18 cellular contexts compared by ENCODE assay signal in genomic region chr5:153711755-153712154, GRCh38.
DNase-seq lines count a peak whose midpoint lies in the region; ATAC-seq, FAIRE-seq and TF ChIP-seq lines count a peak whose summit lies in the region.
"Had no signal": no experiment of that assay in that cellular context is flagged by ENCODE, and none has a peak within 500 bp of the region (broad histone marks: within the 10 kb centered on the region; RNA-seq: fewer than 3 reads in every experiment).

No MANE protein-coding gene starts in this region.

- TF ChIP-seq CTCF in SK-N-SH (IDR thresholded peaks at IDR 0.05) (0 out of 2 replicates have a peak, but pooled peaks have one; percentile 27), OCI-LY1 (IDR thresholded peaks at IDR 0.05; ENCODE audit: low read length) (peak; percentile 31), H1 (IDR thresholded peaks at IDR 0.05; ENCODE audit: control extremely low read depth in 1 of 3, insufficient read depth in 1 of 3, low read depth in 1 of 3, low read length in 3 of 3) (no peak), retinal pigment epithelial cell (conservative IDR thresholded peaks at IDR 0.05; ENCODE audit: low read depth, low read length) (peak; percentile 31), Caco-2 (IDR thresholded peaks at IDR 0.05; ENCODE audit: insufficient read depth in 1 of 2, low read depth in 1 of 2, low read length in 1 of 2, severe bottlenecking in 1 of 2, unreplicated experiment in 1 of 2) (no peak)

- no peak overlapping the region for H2BK15ac ChIP-seq in H1 (ENCODE audit: low read length)

- ATAC-seq in SK-N-SH treated with all-trans-retinoic acid at 6 μM for 48 hours (no peak), GM21723 (IDR thresholded peaks at IDR 0.05; ENCODE audit: unreplicated experiment) (no peak)
- ATAC-seq in stimulated activated effector memory CD8-positive, alpha-beta T cell treated with anti-CD3 and anti-CD28 coated beads, Interleukin-12 subunit alpha, Interleukin-12 subunit beta, amount 100 ng/mL, for 72 hours: no peak
- ATAC-seq: A549; activated naive CD4-positive, alpha-beta T cell treated with anti-CD3 and anti-CD28 coated beads, Interleukin-2, amount 50 U/mL, for 72 hours; mucosa of descending colon; stimulated activated naive B cell treated with anti-CD40 and anti-IgM and Interleukin-4, amounts not matched to agents 10 μg/mL and 1 μg/mL and 100 μg/mL, for 72 hours had no signal

- H3K23ac ChIP-seq in H1 (ENCODE audit: insufficient read length): no peak overlapping the region

- H3K9me2 ChIP-seq in SK-N-SH: no peaks in the 10 kb centered on the region
- no peaks in the 10 kb centered on the region for H3K9me2 ChIP-seq in OCI-LY1 (ENCODE audit: low read depth, low read length)

- no peak overlapping the region for H3K27ac ChIP-seq in SK-N-SH (ENCODE audit: low read depth in 2 of 2, low read length in 1 of 2)
- no peak overlapping the region for H3K27ac ChIP-seq in OCI-LY1 (ENCODE audit: low read depth, low read length, poor library complexity, severe bottlenecking)
- H3K27ac ChIP-seq in H1 (ENCODE audit: low read depth, low read length): no peak overlapping the region
- H3K27ac ChIP-seq: A549, transverse colon had no signal

- H3K79me1 ChIP-seq in H1 (ENCODE audit: low read depth, low read length): no peaks in the 10 kb centered on the region

- FAIRE-seq in H1 (lab: Jason Lieb, UNC): no peak
- FAIRE-seq: A549 had no signal

- no peak for TF ChIP-seq POLR2A in H1 (IDR thresholded peaks at IDR 0.05; ENCODE audit: control extremely low read depth in 1 of 2, low read depth in 2 of 2, low read length in 2 of 2)

- 63% methylated on average over 4 of the region's 4 CpGs for WGBS in SK-N-SH (ENCODE audit: low lambda C conversion rate)
- 85% methylated on average over 4 of the region's 4 CpGs; no CpG with 5 or more reads in 1 of the 2 experiments for WGBS in H1 (ENCODE audit: extremely low coverage in 1 of 2, insufficient coverage in 1 of 2, insufficient read length in 1 of 2, insufficient replicate concordance in 2 of 2, low coverage in 1 of 2, low lambda C conversion rate in 2 of 2, missing lambda C conversion rate in 1 of 2), 2 experiments

- no peak overlapping the region for H2BK120ac ChIP-seq in H1 (replicated peaks; ENCODE audit: low read depth, low read length)

- H3K9me3 ChIP-seq in SK-N-SH (no peaks in the 10 kb centered on the region), OCI-LY1 (ENCODE audit: low read length) (no peaks in the 10 kb centered on the region), H1 (ENCODE audit: insufficient read depth in 2 of 2, low read depth in 1 of 2, low read length in 1 of 2) (no peaks in the 10 kb centered on the region), Caco-2 (no peaks in the 10 kb centered on the region)
- H3K9me3 ChIP-seq: A549, mucosa of descending colon, transverse colon had no signal

- H3K27me3 Mint-ChIP-seq in Caco-2 (ENCODE audit: insufficient read depth, unreplicated experiment): peaks cover 7% of the 10 kb centered on the region
- H3K27me3 Mint-ChIP-seq: stimulated activated naive B cell treated with anti-CD40 and anti-IgM and Interleukin-4, amounts not matched to agents 10 μg/mL and 1 μg/mL and 100 μg/mL, for 72 hours had no signal

- H3K4me2 ChIP-seq in SK-N-SH (no peak overlapping the region), OCI-LY1 (ENCODE audit: low read length) (no peak overlapping the region), H1 (ENCODE audit: insufficient read depth in 1 of 2, low read depth in 2 of 2, low read length in 2 of 2) (no peak overlapping the region)
- H3K4me2 ChIP-seq: A549 had no signal

- no peak overlapping the region for H4K8ac ChIP-seq in H1 (ENCODE audit: extremely low read depth, insufficient read depth, low read length)

- no peaks in the 10 kb centered on the region for H3K4me1 Mint-ChIP-seq in Caco-2 (ENCODE audit: low read depth, unreplicated experiment)
- no peaks in the 10 kb centered on the region for H3K4me1 Mint-ChIP-seq in stimulated activated effector memory CD8-positive, alpha-beta T cell treated with anti-CD3 and anti-CD28 coated beads, Interleukin-12 subunit alpha, Interleukin-12 subunit beta, amount 100 ng/mL, for 72 hours
- H3K4me1 Mint-ChIP-seq: central memory CD8-positive, alpha-beta T cell; stimulated activated naive B cell treated with anti-CD40 and anti-IgM and Interleukin-4, amounts not matched to agents 10 μg/mL and 1 μg/mL and 100 μg/mL, for 72 hours had no signal

- intact Hi-C loops in Caco-2 (cut with micrococcal nuclease; ENCODE audit: unreplicated experiment): loop anchor here (10.0 kb wide), 1 partner anchor 253 kb away; no protein-coding TSS in a partner anchor

- POLR2A ChIA-PET in SK-N-SH (lab: Yijun Ruan, JAX) (no interaction called here), H1 (lab: Charles Lee; ENCODE audit: partially characterized antibody) (no interaction called here), Caco-2 (lab: Charles Lee) (no interaction called here)

- H3K36me3 ChIP-seq in SK-N-SH (replicated peaks in 1 of 2; ENCODE audit: control insufficient read depth in 1 of 2, insufficient read depth in 2 of 2, low read length in 1 of 2) (no peaks in the 10 kb centered on the region), OCI-LY1 (ENCODE audit: insufficient read depth, low read length) (no peaks in the 10 kb centered on the region), H1 (ENCODE audit: control insufficient read depth in 2 of 4, insufficient read depth in 4 of 4, low read length in 3 of 4) (no peaks in the 10 kb centered on the region), Caco-2 (ENCODE audit: control insufficient read depth, insufficient read depth, low read length) (no peaks in the 10 kb centered on the region)
- H3K36me3 ChIP-seq: transverse colon had no signal

- H3K4me1 ChIP-seq in SK-N-SH (ENCODE audit: control insufficient read depth in 1 of 2, insufficient read depth in 2 of 2, low read depth in 1 of 2, low read length in 1 of 2) (no peaks in the 10 kb centered on the region; a peak in 1 of 4 replicates), OCI-LY1 (ENCODE audit: insufficient read depth, low read length, severe bottlenecking) (no peaks in the 10 kb centered on the region), H1 (replicated peaks in 1 of 4; ENCODE audit: control insufficient read depth in 3 of 4, insufficient read depth in 4 of 4, low read length in 3 of 4) (no peaks in the 10 kb centered on the region), Caco-2 (no peaks in the 10 kb centered on the region)
- H3K4me1 ChIP-seq: A549, transverse colon had no signal

- H2AK5ac ChIP-seq in H1 (ENCODE audit: low read depth, low read length): no peak overlapping the region

- H3K14ac ChIP-seq in H1 (ENCODE audit: insufficient read length): no peak overlapping the region

- no peak overlapping the region for H3K18ac ChIP-seq in H1 (ENCODE audit: extremely low read depth, low read length)

- H2BK5ac ChIP-seq in H1 (ENCODE audit: low read depth, low read length): no peak overlapping the region

- TF ChIP-seq RAD21 in SK-N-SH (IDR thresholded peaks at IDR 0.05; ENCODE audit: low read length) (0 out of 2 replicates have a peak, but pooled peaks have one; percentile 4), H1 (IDR thresholded peaks at IDR 0.05 in 1 of 2, conservative IDR thresholded peaks at IDR 0.05 in 1 of 2; ENCODE audit: low read depth in 2 of 2, low read length in 2 of 2) (peak; percentile 4 to 23; a peak in 2 of 4 replicates)

- DNase-seq in SK-N-SH (no peak), H1 (ENCODE audit: low read depth in 1 of 2, low spot score in 2 of 2) (no peak), retinal pigment epithelial cell (ENCODE audit: low read depth) (no peak), Caco-2 (no peak)
- DNase-seq in stimulated activated effector memory CD8-positive, alpha-beta T cell treated with anti-CD3 and anti-CD28 coated beads, Interleukin-12 subunit alpha, Interleukin-12 subunit beta, amount 100 ng/mL, for 72 hours (ENCODE audit: low spot score in 2 of 2): no peak
- DNase-seq: activated CD4-positive, alpha-beta T cell treated with anti-CD3 and anti-CD28 coated beads for 48 hours; GF-D8; head of caudate nucleus; mucosa of descending colon; NCI-H1417; stimulated activated naive B cell treated with anti-CD40 and anti-IgM and Interleukin-4, amounts not matched to agents 10 μg/mL and 1 μg/mL and 100 μg/mL, for 72 hours; transverse colon had no signal

- H3K56ac ChIP-seq in H1 (replicated peaks; ENCODE audit: insufficient read length, low read depth, low read length): no peak overlapping the region

- H3K79me2 ChIP-seq in SK-N-SH (ENCODE audit: insufficient read depth) (no peaks in the 10 kb centered on the region), OCI-LY1 (ENCODE audit: insufficient read depth, low read length) (no peaks in the 10 kb centered on the region), H1 (ENCODE audit: control insufficient read depth in 1 of 2, insufficient read depth in 2 of 2, low read length in 2 of 2) (no peaks in the 10 kb centered on the region)

- no peak overlapping the region for H3K4me3 Mint-ChIP-seq in Caco-2 (ENCODE audit: unreplicated experiment)
- no peak overlapping the region for H3K4me3 Mint-ChIP-seq in stimulated activated effector memory CD8-positive, alpha-beta T cell treated with anti-CD3 and anti-CD28 coated beads, Interleukin-12 subunit alpha, Interleukin-12 subunit beta, amount 100 ng/mL, for 72 hours
- H3K4me3 Mint-ChIP-seq: central memory CD8-positive, alpha-beta T cell; stimulated activated naive B cell treated with anti-CD40 and anti-IgM and Interleukin-4, amounts not matched to agents 10 μg/mL and 1 μg/mL and 100 μg/mL, for 72 hours had no signal

- H3K27me3 ChIP-seq in SK-N-SH (ENCODE audit: insufficient read depth) (no peaks in the 10 kb centered on the region), OCI-LY1 (ENCODE audit: insufficient read depth, low read length) (no peaks in the 10 kb centered on the region), H1 (replicated peaks in 1 of 4; ENCODE audit: control insufficient read depth in 3 of 4, extremely low read depth in 1 of 4, insufficient read depth in 3 of 4, low read length in 3 of 4) (no peaks in the 10 kb centered on the region), Caco-2 (replicated peaks; ENCODE audit: control insufficient read depth, insufficient read depth, low read length) (no peaks in the 10 kb centered on the region)
- H3K27me3 ChIP-seq: transverse colon had no signal

- H3K4ac ChIP-seq in H1 (replicated peaks; ENCODE audit: insufficient read length, low read depth, low read length): no peak overlapping the region

- H2AFZ ChIP-seq in SK-N-SH (ENCODE audit: low read depth) (no peak overlapping the region), OCI-LY1 (ENCODE audit: low read length) (no peak overlapping the region), H1 (ENCODE audit: low read length) (no peak overlapping the region)

- CTCF ChIA-PET in SK-N-SH (lab: Yijun Ruan, JAX): interaction anchor here (1.4 kb wide), 1 partner anchor 220 kb away, joined by 4 read pairs; no protein-coding TSS in a partner anchor
- CTCF ChIA-PET in H1 (lab: Charles Lee; ENCODE audit: partially characterized antibody): interaction anchor here (1.0 to 2.1 kb wide), 7 partner anchors 13 to 315 kb away, joined by 3 to 6 read pairs (median 4); no protein-coding TSS in a partner anchor
- CTCF ChIA-PET in Caco-2 (lab: Charles Lee): no interaction called here

- no peaks in the 10 kb centered on the region for H3K36me3 Mint-ChIP-seq in Caco-2 (ENCODE audit: insufficient read depth, unreplicated experiment)
- H3K36me3 Mint-ChIP-seq in stimulated activated effector memory CD8-positive, alpha-beta T cell treated with anti-CD3 and anti-CD28 coated beads, Interleukin-12 subunit alpha, Interleukin-12 subunit beta, amount 100 ng/mL, for 72 hours: no peaks in the 10 kb centered on the region
- H3K36me3 Mint-ChIP-seq: activated naive CD4-positive, alpha-beta T cell treated with anti-CD3 and anti-CD28 coated beads, Interleukin-2, amount 50 U/mL, for 72 hours; stimulated activated naive B cell treated with anti-CD40 and anti-IgM and Interleukin-4, amounts not matched to agents 10 μg/mL and 1 μg/mL and 100 μg/mL, for 72 hours had no signal

- no peaks in the 10 kb centered on the region for H4K20me1 ChIP-seq in SK-N-SH (ENCODE audit: insufficient read depth)
- H4K20me1 ChIP-seq in OCI-LY1 (ENCODE audit: insufficient read depth, low read length): no peaks in the 10 kb centered on the region
- no peaks in the 10 kb centered on the region for H4K20me1 ChIP-seq in H1 (replicated peaks in 1 of 2; ENCODE audit: control insufficient read depth in 1 of 2, insufficient read depth in 2 of 2, low read length in 2 of 2)

- no peaks in the 10 kb centered on the region for H3K23me2 ChIP-seq in H1 (ENCODE audit: low read depth, low read length)

- no TSS peak for BruUV-seq in Caco-2 (replicated peaks; lab: Mats Ljungman, UMichigan)

- H3K27ac Mint-ChIP-seq in Caco-2 (ENCODE audit: unreplicated experiment): no peak overlapping the region
- H3K27ac Mint-ChIP-seq in stimulated activated effector memory CD8-positive, alpha-beta T cell treated with anti-CD3 and anti-CD28 coated beads, Interleukin-12 subunit alpha, Interleukin-12 subunit beta, amount 100 ng/mL, for 72 hours: no peak overlapping the region
- H3K27ac Mint-ChIP-seq: activated naive CD4-positive, alpha-beta T cell treated with anti-CD3 and anti-CD28 coated beads, Interleukin-2, amount 50 U/mL, for 72 hours; stimulated activated naive B cell treated with anti-CD40 and anti-IgM and Interleukin-4, amounts not matched to agents 10 μg/mL and 1 μg/mL and 100 μg/mL, for 72 hours had no signal

- TF ChIP-seq EP300 in SK-N-SH (IDR thresholded peaks at IDR 0.05; ENCODE audit: borderline replicate concordance in 1 of 2, low read depth in 1 of 2, low read length in 1 of 2) (no peak), H1 (IDR thresholded peaks at IDR 0.05; ENCODE audit: borderline replicate concordance in 1 of 2, low read depth in 2 of 2, low read length in 2 of 2) (no peak)

- no peak overlapping the region for H2BK12ac ChIP-seq in H1 (ENCODE audit: low read depth, low read length)

- H2BK20ac ChIP-seq in H1 (ENCODE audit: low read length): no peak overlapping the region

- H4K91ac ChIP-seq in H1 (replicated peaks; ENCODE audit: insufficient read length, low read length): no peak overlapping the region

- no peaks in the 10 kb centered on the region for H3F3A ChIP-seq in SK-N-SH (replicated peaks; ENCODE audit: insufficient read depth)
- H3F3A ChIP-seq in OCI-LY1 (ENCODE audit: insufficient read depth, low read length): no peaks in the 10 kb centered on the region

- H3K9ac ChIP-seq in SK-N-SH: no peak overlapping the region
- H3K9ac ChIP-seq in OCI-LY1 (ENCODE audit: low read length): no peak overlapping the region
- no peak overlapping the region for H3K9ac ChIP-seq in H1 (replicated peaks in 1 of 4; ENCODE audit: extremely low read depth in 1 of 4, low read depth in 3 of 4, low read length in 3 of 4)

- H3K4me3 ChIP-seq in SK-N-SH (ENCODE audit: low read depth in 2 of 2, low read length in 1 of 2): no peak overlapping the region
- no peak overlapping the region for H3K4me3 ChIP-seq in OCI-LY1 (ENCODE audit: low read depth, low read length, poor library complexity, severe bottlenecking)
- H3K4me3 ChIP-seq in H1 (ENCODE audit: extremely low read depth in 1 of 4, insufficient read depth in 2 of 4, low read depth in 3 of 4, low read length in 4 of 4): no peak overlapping the region
- H3K4me3 ChIP-seq in retinal pigment epithelial cell (ENCODE audit: low read length): no peak overlapping the region
- no peak overlapping the region for H3K4me3 ChIP-seq in Caco-2 (ENCODE audit: low read depth, low read length)
- H3K4me3 ChIP-seq: A549, mucosa of descending colon, transverse colon had no signal

- H4K5ac ChIP-seq in H1 (ENCODE audit: insufficient read length, low read depth, low read length): no peak overlapping the region

- H3K9me3 Mint-ChIP-seq in Caco-2 (ENCODE audit: unreplicated experiment): no peaks in the 10 kb centered on the region
- peaks cover 4% of the 10 kb centered on the region for H3K9me3 Mint-ChIP-seq in stimulated activated effector memory CD8-positive, alpha-beta T cell treated with anti-CD3 and anti-CD28 coated beads, Interleukin-12 subunit alpha, Interleukin-12 subunit beta, amount 100 ng/mL, for 72 hours
- H3K9me3 Mint-ChIP-seq: stimulated activated naive B cell treated with anti-CD40 and anti-IgM and Interleukin-4, amounts not matched to agents 10 μg/mL and 1 μg/mL and 100 μg/mL, for 72 hours had no signal

Comparison
In these comparisons a context has a peak if more than half of its experiments do, and no peak if none do; other contexts are left out.
1. CTCF ChIP-seq: peak in SK-N-SH (single experiment), OCI-LY1 (single experiment) and retinal pigment epithelial cell (single experiment); none in H1 (0 of 3) and Caco-2 (0 of 2).
2. Of the 17 proteins assayed by ChIP-seq in both H1 and SK-N-SH: peak only in H1: none; only in SK-N-SH: CTCF; in both: RAD21; in neither: 15.